2 cellular contexts compared by ENCODE assay signal in genomic region chr3:142165194-142165593, GRCh38.
TF ChIP-seq lines count a peak whose summit lies in the region.

No MANE protein-coding gene starts in this region.

TF ChIP-seq in SK-N-SH, 30 proteins besides CTCF, POLR2A, EP300 and RAD21 (continued from another document):
- TF ChIP-seq PBX3 (IDR thresholded peaks at IDR 0.05) (0 out of 2 replicates have a peak, but pooled peaks have one; percentile 10), NFIC (IDR thresholded peaks at IDR 0.05; ENCODE audit: borderline replicate concordance) (no peak), USF2 (IDR thresholded peaks at IDR 0.05; ENCODE audit: borderline replicate concordance, low read depth, low read length) (no peak), RCOR1 (IDR thresholded peaks at IDR 0.05; ENCODE audit: low read length) (no peak), TCF12 (IDR thresholded peaks at IDR 0.05) (no peak), EZH2phosphoT487 (IDR thresholded peaks at IDR 0.05; ENCODE audit: borderline replicate concordance, low read depth) (no peak), IRF3 (IDR thresholded peaks at IDR 0.05; ENCODE audit: low read depth, low read length) (no peak), FOXJ3 (CRISPR knock-in tag; IDR thresholded peaks at IDR 0.05) (no peak), TEAD4 (IDR thresholded peaks at IDR 0.05; ENCODE audit: borderline replicate concordance, insufficient read depth) (no peak)
TF ChIP-seq in SK-N-SH: peak in this region for 2.

TF ChIP-seq in SK-N-SH treated with all-trans-retinoic acid at 6 μM for 48 hours, 23 proteins besides CTCF, POLR2A, EP300 and RAD21 (continued from another document):
- TF ChIP-seq CSRNP3 (CRISPR knock-in tag; IDR thresholded peaks at IDR 0.05) = no peak
- TF ChIP-seq ESRRG (CRISPR knock-in tag; IDR thresholded peaks at IDR 0.05) = no peak
- TF ChIP-seq CSDC2 (CRISPR knock-in tag; IDR thresholded peaks at IDR 0.05) = no peak
- no peak for TF ChIP-seq TSHZ2 (CRISPR knock-in tag; IDR thresholded peaks at IDR 0.05)
- TF ChIP-seq SNAI2 (CRISPR knock-in tag; IDR thresholded peaks at IDR 0.05) = no peak
- TF ChIP-seq POU6F1 (CRISPR knock-in tag; IDR thresholded peaks at IDR 0.05; ENCODE audit: borderline replicate concordance, low read depth) = no peak
- no peak for TF ChIP-seq ZNF8 (CRISPR knock-in tag; IDR thresholded peaks at IDR 0.05)
- no peak for TF ChIP-seq OSR1 (CRISPR knock-in tag; IDR thresholded peaks at IDR 0.05)
- TF ChIP-seq ARNTL (CRISPR knock-in tag; IDR thresholded peaks at IDR 0.05; ENCODE audit: borderline replicate concordance, low read depth) = no peak
- no peak for TF ChIP-seq PPARA (CRISPR knock-in tag; IDR thresholded peaks at IDR 0.05; ENCODE audit: borderline replicate concordance)
